25 cellular contexts compared by ENCODE assay signal in genomic region chr13:29483211-29483610, GRCh38.
DNase-seq lines count a peak whose midpoint lies in the region; ATAC-seq and TF ChIP-seq lines count a peak whose summit lies in the region.
"Had no signal": no experiment of that assay in that cellular context is flagged by ENCODE, and none has a peak within 500 bp of the region (broad histone marks: within the 10 kb centered on the region; RNA-seq: fewer than 3 reads in every experiment).

No MANE protein-coding gene starts in this region.

- H3K9me3 ChIP-seq in body of pancreas (no peaks in the 10 kb centered on the region), lung (ENCODE audit: control insufficient read depth in 2 of 2, insufficient read depth in 1 of 2, low read length in 1 of 2) (no peaks in the 10 kb centered on the region), upper lobe of right lung (no peaks in the 10 kb centered on the region), hepatocyte (ENCODE audit: low read depth) (no peaks in the 10 kb centered on the region)
- H3K9me3 ChIP-seq: lower lobe of right lung, suprapubic skin, vagina had no signal

- WGBS in body of pancreas, 2 donors = 65 to 80% methylated on average over 6 to 15 of the region's 15 CpGs
- WGBS in lung, 2 donors = 74 to 90% methylated on average over 15 of the region's 15 CpGs
- 93% methylated on average over 15 of the region's 15 CpGs for WGBS in hepatocyte (ENCODE audit: low lambda C conversion rate, missing lambda C conversion rate)

- no peak overlapping the region for H3K27ac Mint-ChIP-seq in activated CD4-positive, alpha-beta T cell treated with anti-CD3 and anti-CD28 coated beads for 36 hours
- H3K27ac Mint-ChIP-seq: activated CD4-positive, alpha-beta T cell treated with anti-CD3 and anti-CD28 coated beads, Interleukin-2, amount 10 ng/mL, durations not matched to agents 7 days and 5 days; CD4-positive, alpha-beta memory T cell; nephron progenitor cell; stimulated activated naive B cell treated with anti-CD40 and anti-IgM and Interleukin-4, amounts not matched to agents 10 μg/mL and 1 μg/mL and 100 μg/mL, for 72 hours had no signal

- H3K9me2 ChIP-seq in hepatocyte (replicated peaks; ENCODE audit: insufficient read depth) = no peaks in the 10 kb centered on the region

- no peak overlapping the region for H3K4me3 Mint-ChIP-seq in activated CD4-positive, alpha-beta T cell treated with anti-CD3 and anti-CD28 coated beads for 36 hours
- H3K4me3 Mint-ChIP-seq: activated CD4-positive, alpha-beta T cell treated with anti-CD3 and anti-CD28 coated beads, Interleukin-2, amount 10 ng/mL, durations not matched to agents 7 days and 5 days; activated T-cell treated with anti-CD3 and anti-CD28 coated beads, Interleukin-2, amount 50 U/mL, for 4 hours; CD4-positive, alpha-beta memory T cell; nephron progenitor cell; stimulated activated naive B cell treated with anti-CD40 and anti-IgM and Interleukin-4, amounts not matched to agents 10 μg/mL and 1 μg/mL and 100 μg/mL, for 72 hours had no signal

- H3K9me3 Mint-ChIP-seq in activated CD4-positive, alpha-beta T cell treated with anti-CD3 and anti-CD28 coated beads for 36 hours (ENCODE audit: low read depth) = no peaks in the 10 kb centered on the region
- H3K9me3 Mint-ChIP-seq: activated CD4-positive, alpha-beta T cell treated with anti-CD3 and anti-CD28 coated beads, Interleukin-2, amount 10 ng/mL, durations not matched to agents 7 days and 5 days; activated T-cell treated with anti-CD3 and anti-CD28 coated beads, Interleukin-2, amount 50 U/mL, for 4 hours; CD4-positive, alpha-beta memory T cell; nephron progenitor cell; stimulated activated naive B cell treated with anti-CD40 and anti-IgM and Interleukin-4, amounts not matched to agents 10 μg/mL and 1 μg/mL and 100 μg/mL, for 72 hours had no signal

- TF ChIP-seq CTCF in body of pancreas (IDR thresholded peaks at IDR 0.05) (no peak), lung (IDR thresholded peaks at IDR 0.05; ENCODE audit: control extremely low read depth, extremely low read depth) (no peak), upper lobe of right lung (IDR thresholded peaks at IDR 0.05) (no peak), hepatocyte (IDR thresholded peaks at IDR 0.05; ENCODE audit: poor library complexity) (no peak)

- H3K4me3 ChIP-seq in body of pancreas (no peak overlapping the region), lung (no peak overlapping the region), upper lobe of right lung (no peak overlapping the region), hepatocyte (no peak overlapping the region)
- H3K4me3 ChIP-seq: lower lobe of right lung, suprapubic skin, vagina had no signal

- CTCF ChIA-PET in activated CD4-positive, alpha-beta T cell treated with anti-CD3 and anti-CD28 coated beads for 36 hours (lab: Charles Lee) = no interaction called here

- TF ChIP-seq POLR2A in body of pancreas (IDR thresholded peaks at IDR 0.05) = no peak

- no peaks in the 10 kb centered on the region for H4K20me1 ChIP-seq in hepatocyte (ENCODE audit: insufficient read depth, poor library complexity, severe bottlenecking)

- no peaks in the 10 kb centered on the region for H3K36me3 Mint-ChIP-seq in activated CD4-positive, alpha-beta T cell treated with anti-CD3 and anti-CD28 coated beads for 36 hours (ENCODE audit: low read depth)
- H3K36me3 Mint-ChIP-seq: CD4-positive, alpha-beta memory T cell; stimulated activated naive B cell treated with anti-CD40 and anti-IgM and Interleukin-4, amounts not matched to agents 10 μg/mL and 1 μg/mL and 100 μg/mL, for 72 hours had no signal

- H3K36me3 ChIP-seq in body of pancreas (replicated peaks in 1 of 2; ENCODE audit: insufficient read depth in 1 of 2, low read depth in 2 of 2) (no peaks in the 10 kb centered on the region), lung (ENCODE audit: control insufficient read depth in 2 of 2, insufficient read depth in 2 of 2, low read length in 2 of 2) (no peaks in the 10 kb centered on the region), upper lobe of right lung (no peaks in the 10 kb centered on the region), hepatocyte (replicated peaks; ENCODE audit: insufficient read depth, low read depth) (no peaks in the 10 kb centered on the region)
- H3K36me3 ChIP-seq: lower lobe of right lung, suprapubic skin, vagina had no signal

- POLR2A ChIA-PET in activated CD4-positive, alpha-beta T cell treated with anti-CD3 and anti-CD28 coated beads for 36 hours (lab: Charles Lee) = no interaction called here

- no peak overlapping the region for H3K4me2 ChIP-seq in hepatocyte

- H3K4me1 Mint-ChIP-seq in activated CD4-positive, alpha-beta T cell treated with anti-CD3 and anti-CD28 coated beads for 36 hours = no peaks in the 10 kb centered on the region
- H3K4me1 Mint-ChIP-seq: activated CD4-positive, alpha-beta T cell treated with anti-CD3 and anti-CD28 coated beads, Interleukin-2, amount 10 ng/mL, durations not matched to agents 7 days and 5 days; CD4-positive, alpha-beta memory T cell had no signal

- H3K4me1 ChIP-seq in body of pancreas (no peaks in the 10 kb centered on the region), lung (ENCODE audit: control insufficient read depth in 2 of 2, insufficient read depth in 2 of 2, low read length in 2 of 2) (no peaks in the 10 kb centered on the region), upper lobe of right lung (no peaks in the 10 kb centered on the region), hepatocyte (ENCODE audit: insufficient read depth) (no peaks in the 10 kb centered on the region)
- H3K4me1 ChIP-seq: lower lobe of right lung, suprapubic skin, vagina had no signal

- H2AFZ ChIP-seq in hepatocyte = no peak overlapping the region

- peaks cover 5% of the 10 kb centered on the region for H3K27me3 Mint-ChIP-seq in activated CD4-positive, alpha-beta T cell treated with anti-CD3 and anti-CD28 coated beads for 36 hours

- no peaks in the 10 kb centered on the region for H3K27me3 ChIP-seq in body of pancreas
- H3K27me3 ChIP-seq in lung (ENCODE audit: control insufficient read depth, insufficient read depth) = no peaks in the 10 kb centered on the region
- no peaks in the 10 kb centered on the region for H3K27me3 ChIP-seq in upper lobe of right lung
- peaks cover under 1% of the 10 kb centered on the region for H3K27me3 ChIP-seq in hepatocyte
- H3K27me3 ChIP-seq: vagina had no signal

- DNase-seq in SHP77 (lab: John Stamatoyannopoulos, UW) = peak; percentile 18 to 47
- DNase-seq in SHP77 treated with DMSO at 0.1 percent for 48 hours (lab: John Stamatoyannopoulos, UW) = no peak
- peak; percentile 46 to 82 (median 64) for DNase-seq in body of pancreas
- DNase-seq in lung (ENCODE audit: low spot score) = peak; percentile 51
- DNase-seq in upper lobe of right lung = peak; percentile 78
- no peak for DNase-seq in activated CD4-positive, alpha-beta T cell treated with anti-CD3 and anti-CD28 coated beads for 36 hours
- no peak for DNase-seq in hepatocyte (ENCODE audit: low spot score)
- no peak for DNase-seq in RPMI8226
- DNase-seq: activated CD4-positive, alpha-beta T cell treated with anti-CD3 and anti-CD28 coated beads, Interleukin-2, amount 10 ng/mL, durations not matched to agents 7 days and 5 days; activated naive CD4-positive, alpha-beta T cell; activated T-cell treated with anti-CD3 and anti-CD28 coated beads, Interleukin-2, amount 50 U/mL, for 4 hours; CD4-positive, alpha-beta memory T cell; GOT3; lower lobe of right lung; NCI-H1048; NCI-H2081; NCI-H446; nephron progenitor cell; OCI-M1; stimulated activated CD4-positive, alpha-beta T cell treated with anti-CD3 and anti-CD28 coated beads, Interleukin-4, amount 100 ng/mL, for 4 hours; stimulated activated naive B cell treated with anti-CD40 and anti-IgM and Interleukin-4, amounts not matched to agents 10 μg/mL and 1 μg/mL and 100 μg/mL, for 72 hours; T-helper 9 cell had no signal

- intact Hi-C loops in body of pancreas (cut with DNase I) = no loop called here
- intact Hi-C loops in upper lobe of right lung (cut with DNase I) = no loop called here
- intact Hi-C loops in activated CD4-positive, alpha-beta T cell treated with anti-CD3 and anti-CD28 coated beads for 36 hours (cut with DNase I, micrococcal nuclease) = no loop called here

- no peak overlapping the region for H3K27ac ChIP-seq in body of pancreas
- H3K27ac ChIP-seq in lung (ENCODE audit: low read depth in 1 of 2, low read length in 1 of 2) = no peak overlapping the region
- H3K27ac ChIP-seq in upper lobe of right lung = no peak overlapping the region
- no peak overlapping the region for H3K27ac ChIP-seq in hepatocyte
- H3K27ac ChIP-seq: lower lobe of right lung, suprapubic skin, vagina had no signal

- H3K79me2 ChIP-seq in hepatocyte = no peaks in the 10 kb centered on the region

- no peak for ATAC-seq in body of pancreas
- no peak for ATAC-seq in lung (ENCODE audit: insufficient read depth, low FRiP score)
- ATAC-seq in upper lobe of right lung = peak; percentile 38
- ATAC-seq in activated CD4-positive, alpha-beta T cell treated with anti-CD3 and anti-CD28 coated beads for 36 hours = no peak
- ATAC-seq: activated T-cell treated with anti-CD3 and anti-CD28 coated beads, Interleukin-2, amount 50 U/mL, for 4 hours; lower lobe of right lung; sciatic nerve; stimulated activated naive B cell treated with anti-CD40 and anti-IgM and Interleukin-4, amounts not matched to agents 10 μg/mL and 1 μg/mL and 100 μg/mL, for 72 hours had no signal

Comparison
In these comparisons a context has a peak if more than half of its experiments do, and no peak if none do; other contexts are left out.
1. DNase-seq: peak in SHP77 (2 of 2), body of pancreas (4 of 4), lung (single experiment) and upper lobe of right lung (single experiment); none in SHP77 treated with DMSO at 0.1 percent for 48 hours (single experiment), activated CD4-positive, alpha-beta T cell treated with anti-CD3 and anti-CD28 coated beads for 36 hours (single experiment), hepatocyte (single experiment) and RPMI8226 (single experiment).